Comparison of ENCODE assay signal across 17 cellular contexts in the genomic region with DNA sequence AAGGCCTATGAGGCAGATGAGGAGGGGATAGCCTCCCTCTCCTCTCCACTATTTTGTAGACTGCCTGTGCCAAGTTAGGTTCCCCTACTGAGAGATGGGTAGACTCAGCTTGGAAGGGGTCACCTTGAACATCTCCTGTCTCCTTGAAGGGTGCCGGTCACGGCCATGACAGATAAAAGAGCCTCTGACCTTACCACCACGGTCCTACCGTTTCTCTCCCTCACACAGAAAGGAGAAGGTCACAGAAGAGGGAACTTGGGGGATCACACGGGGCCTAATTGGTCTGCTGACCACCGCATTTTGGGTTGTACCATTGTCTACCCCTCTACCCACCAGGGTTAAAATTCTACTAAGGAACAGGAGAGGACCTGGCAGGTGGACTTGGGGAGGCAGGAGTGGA. TPM values are rescaled to one million over a fixed set of nuclear protein-coding genes. Genes with fewer than 3 reads are reported as not detected.
DNase-seq lines count a peak whose midpoint lies in the region; ATAC-seq and TF ChIP-seq lines count a peak whose summit lies in the region.
"Had no signal": no experiment of that assay in that cellular context is flagged by ENCODE, and none has a peak within 500 bp of the region (broad histone marks: within the 10 kb centered on the region; RNA-seq: fewer than 3 reads in every experiment).

No MANE protein-coding gene starts in this region.

- no peak for DNase-seq in CD4-positive, alpha-beta T cell
- DNase-seq in DND-41 (peak; percentile 49), natural killer cell (no peak), suprapubic skin (ENCODE audit: low spot score in 2 of 2) (no peak)
- no peak for DNase-seq in activated T-helper 2 cell treated with anti-CD3 and anti-CD28 coated beads, Interferon-gamma antibody, Interleukin-2, Interleukin-4, amounts not matched to agents 10 μg/mL and 5 μg/mL and 100 μg/mL, durations not matched to agents 14 hours and 24 hours and 36 hours (ENCODE audit: low spot score)
- DNase-seq: BE2C, cortex of kidney, DMS153, H9, NCI-H146, tibial artery had no signal

- H3K4me1 ChIP-seq in DND-41 (ENCODE audit: insufficient read depth, low read length) = peaks cover 24% of the 10 kb centered on the region
- H3K4me1 ChIP-seq in suprapubic skin = peaks cover 3% of the 10 kb centered on the region
- H3K4me1 ChIP-seq: ascending aorta, BE2C had no signal

- peaks cover 66% of the 10 kb centered on the region for H3K36me3 Mint-ChIP-seq in CD4-positive, alpha-beta T cell (ENCODE audit: low read depth)
- H3K36me3 Mint-ChIP-seq in activated T-helper 2 cell treated with anti-CD3 and anti-CD28 coated beads, Interferon-gamma antibody, Interleukin-2, Interleukin-4, amounts not matched to agents 10 μg/mL and 5 μg/mL and 100 μg/mL, durations not matched to agents 14 hours and 24 hours and 36 hours (ENCODE audit: low read depth) = peaks cover 59% of the 10 kb centered on the region
- H3K36me3 Mint-ChIP-seq in natural killer cell = no peaks in the 10 kb centered on the region

- H3K79me2 ChIP-seq in DND-41 (ENCODE audit: insufficient read depth, low read length) = peaks cover 60% of the 10 kb centered on the region

- H3K4me3 Mint-ChIP-seq in CD4-positive, alpha-beta T cell = peak overlapping the region; percentile 97
- H3K4me3 Mint-ChIP-seq in activated T-helper 2 cell treated with anti-CD3 and anti-CD28 coated beads, Interferon-gamma antibody, Interleukin-2, Interleukin-4, amounts not matched to agents 10 μg/mL and 5 μg/mL and 100 μg/mL, durations not matched to agents 14 hours and 24 hours and 36 hours (ENCODE audit: low read depth) = peak overlapping the region; percentile 88
- peak overlapping the region; percentile 87 for H3K4me3 Mint-ChIP-seq in natural killer cell
- H3K4me3 Mint-ChIP-seq: H9 had no signal

- WGBS in suprapubic skin = 95% methylated on average over 6 of the region's 6 CpGs

- peak overlapping the region; percentile 69 for H3K4me2 ChIP-seq in DND-41 (ENCODE audit: insufficient read depth, low read length)

- intact Hi-C loops in CD4-positive, alpha-beta T cell (cut with DNase I, micrococcal nuclease) = loop anchor here in 1 of 2 experiments (1.0 kb wide), 1 partner anchor 8 kb away; no protein-coding TSS in a partner anchor
- intact Hi-C loops in activated T-helper 2 cell treated with anti-CD3 and anti-CD28 coated beads, Interferon-gamma antibody, Interleukin-2, Interleukin-4, amounts not matched to agents 10 μg/mL and 5 μg/mL and 100 μg/mL, durations not matched to agents 14 hours and 24 hours and 36 hours (cut with micrococcal nuclease) = no loop called here
- intact Hi-C loops in natural killer cell (cut with micrococcal nuclease) = loop anchor here (1.0 kb wide), 1 partner anchor 8 kb away; no protein-coding TSS in a partner anchor

- H3K4me1 Mint-ChIP-seq in CD4-positive, alpha-beta T cell (ENCODE audit: low read depth) = peaks cover 38% of the 10 kb centered on the region
- peaks cover 22% of the 10 kb centered on the region for H3K4me1 Mint-ChIP-seq in activated T-helper 2 cell treated with anti-CD3 and anti-CD28 coated beads, Interferon-gamma antibody, Interleukin-2, Interleukin-4, amounts not matched to agents 10 μg/mL and 5 μg/mL and 100 μg/mL, durations not matched to agents 14 hours and 24 hours and 36 hours (ENCODE audit: low read depth)
- H3K4me1 Mint-ChIP-seq in natural killer cell = peaks cover 75 to 95% of the 10 kb centered on the region in 2 donors

- peak overlapping the region; percentile 99 for H3K27ac ChIP-seq in CD4-positive, alpha-beta T cell (ENCODE audit: low read depth, low read length)
- peak overlapping the region; percentile 97 for H3K27ac ChIP-seq in DND-41 (ENCODE audit: low read length)
- no peak overlapping the region for H3K27ac ChIP-seq in suprapubic skin
- H3K27ac ChIP-seq: ascending aorta, tibial artery, VCaP had no signal

- H3K9me3 Mint-ChIP-seq in CD4-positive, alpha-beta T cell = no peaks in the 10 kb centered on the region
- no peaks in the 10 kb centered on the region for H3K9me3 Mint-ChIP-seq in activated T-helper 2 cell treated with anti-CD3 and anti-CD28 coated beads, Interferon-gamma antibody, Interleukin-2, Interleukin-4, amounts not matched to agents 10 μg/mL and 5 μg/mL and 100 μg/mL, durations not matched to agents 14 hours and 24 hours and 36 hours
- H3K9me3 Mint-ChIP-seq in natural killer cell = peaks cover 0 to 2% of the 10 kb centered on the region in 2 donors
- H3K9me3 Mint-ChIP-seq: H9 had no signal

- no peaks in the 10 kb centered on the region for H3K27me3 Mint-ChIP-seq in CD4-positive, alpha-beta T cell
- H3K27me3 Mint-ChIP-seq in activated T-helper 2 cell treated with anti-CD3 and anti-CD28 coated beads, Interferon-gamma antibody, Interleukin-2, Interleukin-4, amounts not matched to agents 10 μg/mL and 5 μg/mL and 100 μg/mL, durations not matched to agents 14 hours and 24 hours and 36 hours (ENCODE audit: low read depth) = no peaks in the 10 kb centered on the region
- H3K27me3 Mint-ChIP-seq in natural killer cell (ENCODE audit: low read depth in 2 of 2) = no peaks in the 10 kb centered on the region

- H3K27me3 ChIP-seq in CD4-positive, alpha-beta T cell (ENCODE audit: control insufficient read depth, insufficient read depth, low read length) = no peaks in the 10 kb centered on the region
- no peaks in the 10 kb centered on the region for H3K27me3 ChIP-seq in DND-41 (ENCODE audit: insufficient read depth, low read length, poor library complexity)
- H3K27me3 ChIP-seq in suprapubic skin = no peaks in the 10 kb centered on the region
- H3K27me3 ChIP-seq: ascending aorta, BE2C had no signal

- no peak for ATAC-seq in CD4-positive, alpha-beta T cell (ENCODE audit: poor library complexity)
- ATAC-seq in DND-41 (ENCODE audit: insufficient read depth, low read depth) (peak; percentile 16), natural killer cell (no peak), HG02870 (IDR thresholded peaks at IDR 0.05; ENCODE audit: unreplicated experiment) (no peak), esophagus mucosa (no peak)

- no peaks in the 10 kb centered on the region for H3K9me3 ChIP-seq in CD4-positive, alpha-beta T cell (ENCODE audit: control insufficient read depth, low read length)
- no peaks in the 10 kb centered on the region for H3K9me3 ChIP-seq in DND-41 (ENCODE audit: insufficient read depth, low read length, severe bottlenecking)
- H3K9me3 ChIP-seq in suprapubic skin = no peaks in the 10 kb centered on the region
- H3K9me3 ChIP-seq: ascending aorta, BE2C, tibial artery had no signal

- TF ChIP-seq CTCF in CD4-positive, alpha-beta T cell (IDR thresholded peaks at IDR 0.05) = no peak
- TF ChIP-seq CTCF in DND-41 (IDR thresholded peaks at IDR 0.05; ENCODE audit: borderline replicate concordance, extremely low read depth, low read length, poor library complexity, severe bottlenecking) = no peak
- TF ChIP-seq CTCF in natural killer cell (IDR thresholded peaks at IDR 0.05) = no peak
- no peak for TF ChIP-seq CTCF in suprapubic skin (IDR thresholded peaks at IDR 0.05)

- no peak overlapping the region for H2AFZ ChIP-seq in DND-41 (ENCODE audit: low read depth, low read length)

- H3K4me3 ChIP-seq in DND-41 (ENCODE audit: low read depth in 1 of 2, low read length in 2 of 2) (peak overlapping the region; percentile 59 to 77), suprapubic skin (no peak overlapping the region)
- H3K4me3 ChIP-seq: ascending aorta, lung, tibial artery had no signal

- H3K9ac ChIP-seq in DND-41 (ENCODE audit: low read depth, low read length) = peak overlapping the region; percentile 99

- H3K36me3 ChIP-seq in DND-41 (ENCODE audit: insufficient read depth, low read length) (peaks cover 60% of the 10 kb centered on the region), suprapubic skin (no peaks in the 10 kb centered on the region)
- H3K36me3 ChIP-seq: ascending aorta, BE2C, tibial artery had no signal

- TF ChIP-seq POLR2A in suprapubic skin (IDR thresholded peaks at IDR 0.05) = no peak

- TF ChIP-seq EP300 in suprapubic skin (IDR thresholded peaks at IDR 0.05) = no peak

- POLR2A ChIA-PET in CD4-positive, alpha-beta T cell (lab: Charles Lee) = interaction anchor here (0.7 to 22.8 kb wide), 16 partner anchors 19 to 489 kb away, joined by 3 to 5733 read pairs (median 8); a partner anchor contains a TSS

- peak overlapping the region; percentile 98 for H3K27ac Mint-ChIP-seq in CD4-positive, alpha-beta T cell
- H3K27ac Mint-ChIP-seq in activated T-helper 2 cell treated with anti-CD3 and anti-CD28 coated beads, Interferon-gamma antibody, Interleukin-2, Interleukin-4, amounts not matched to agents 10 μg/mL and 5 μg/mL and 100 μg/mL, durations not matched to agents 14 hours and 24 hours and 36 hours = peak overlapping the region; percentile 90
- peak overlapping the region; percentile 92 to 100 for H3K27ac Mint-ChIP-seq in natural killer cell

- no peaks in the 10 kb centered on the region for H4K20me1 ChIP-seq in DND-41 (ENCODE audit: insufficient read depth, low read length)

- CTCF ChIA-PET in CD4-positive, alpha-beta T cell (lab: Charles Lee) = interaction anchor here (14.4 kb wide), 1 partner anchor 22 kb away, joined by 135 read pairs; no protein-coding TSS in a partner anchor

RNA-seq across cellular contexts. Expression of a gene that starts 17.0 kb away (rescaled TPM):
- total RNA-seq in CD4-positive, alpha-beta T cell = not detected
- total RNA-seq in activated T-helper 2 cell treated with anti-CD3 and anti-CD28 coated beads, Interferon-gamma antibody, Interleukin-2, Interleukin-4, amounts not matched to agents 10 μg/mL and 5 μg/mL and 100 μg/mL, durations not matched to agents 14 hours and 24 hours and 36 hours = not detected in 2 replicates
- total RNA-seq in natural killer cell (not detected), suprapubic skin (not detected), esophagus mucosa (not detected)
- total RNA-seq: ascending aorta, H9 had no signal

RNA-seq across cellular contexts. Expression of a gene that starts 38.5 kb away (rescaled TPM):
- not detected for total RNA-seq in CD4-positive, alpha-beta T cell
- total RNA-seq in activated T-helper 2 cell treated with anti-CD3 and anti-CD28 coated beads, Interferon-gamma antibody, Interleukin-2, Interleukin-4, amounts not matched to agents 10 μg/mL and 5 μg/mL and 100 μg/mL, durations not matched to agents 14 hours and 24 hours and 36 hours = not detected in 2 replicates
- total RNA-seq in natural killer cell (not detected), suprapubic skin (not detected), esophagus mucosa (not detected)
- total RNA-seq: ascending aorta, glomerular endothelial cell, H9 had no signal
